ENCODE assay signal across 13 cellular contexts in the genomic region with DNA sequence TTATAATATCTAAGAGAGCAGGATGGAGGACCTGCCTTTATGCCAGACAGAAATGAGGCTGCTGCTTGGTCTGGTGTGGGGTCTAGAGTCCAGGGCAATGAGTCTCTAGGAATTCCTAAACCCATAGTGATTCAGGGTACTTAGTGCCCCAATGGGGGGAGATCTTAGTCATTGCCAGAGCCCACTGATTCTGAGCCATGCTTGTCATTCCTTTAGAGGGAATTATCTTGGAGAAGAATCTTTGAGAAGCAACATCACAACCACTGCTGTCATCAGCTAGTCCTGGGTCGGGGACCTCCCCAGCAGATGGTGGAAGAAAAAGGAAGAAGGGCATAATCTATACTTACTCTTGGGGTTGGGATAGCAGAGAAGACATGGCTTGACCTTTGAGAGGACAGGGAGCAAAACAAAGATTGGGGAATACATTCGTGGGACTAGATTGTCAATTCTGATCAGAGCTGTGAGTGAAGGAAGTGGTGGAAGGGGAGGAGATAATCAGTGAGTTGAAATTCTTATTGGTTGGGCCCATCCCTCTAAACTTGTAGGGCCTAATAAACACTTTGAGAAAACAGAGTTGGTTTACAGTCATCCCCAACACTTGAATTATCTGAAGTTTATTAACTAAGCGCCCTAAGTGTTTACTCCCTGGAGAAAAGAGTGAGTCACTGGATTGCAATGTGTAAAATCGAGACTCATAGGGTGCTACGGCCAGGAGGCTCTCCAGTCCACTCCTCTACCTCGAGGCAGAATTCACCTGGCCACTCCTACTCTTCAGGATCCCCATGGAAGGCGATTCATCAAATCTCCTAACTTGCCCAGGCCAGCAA. TPM values are rescaled to one million over a fixed set of nuclear protein-coding genes. Genes with fewer than 3 reads are reported as not detected.
DNase-seq lines count a peak whose midpoint lies in the region; FAIRE-seq and TF ChIP-seq lines count a peak whose summit lies in the region.
"Had no signal": no experiment of that assay in that cellular context is flagged by ENCODE, and none has a peak within 500 bp of the region (broad histone marks: within the 10 kb centered on the region; RNA-seq: fewer than 3 reads in every experiment).

No MANE protein-coding gene starts in this region.

- no peaks in the 10 kb centered on the region for H3K9me1 ChIP-seq in keratinocyte (ENCODE audit: control insufficient read depth, extremely low read depth, insufficient read depth, low read length)

- no peaks in the 10 kb centered on the region for H3K27me3 ChIP-seq in keratinocyte (ENCODE audit: control insufficient read depth, extremely low read depth, insufficient read depth, low read length)

- H3K79me2 ChIP-seq in keratinocyte (ENCODE audit: control insufficient read depth, insufficient read depth, low read length) = no peaks in the 10 kb centered on the region

- no peak overlapping the region for H3K4me3 ChIP-seq in keratinocyte (ENCODE audit: control insufficient read depth in 2 of 3, extremely low read depth in 1 of 3, insufficient read depth in 2 of 3, low read depth in 1 of 3, low read length in 3 of 3)
- H3K4me3 ChIP-seq: heart left ventricle had no signal

- H3K4me1 ChIP-seq in keratinocyte (ENCODE audit: control insufficient read depth, extremely low read depth, insufficient read depth, low read length) = peaks cover 39% of the 10 kb centered on the region
- H3K4me1 ChIP-seq: heart left ventricle had no signal

- no peak overlapping the region for H2AFZ ChIP-seq in keratinocyte (ENCODE audit: control insufficient read depth, low read length)

- peak overlapping the region; percentile 52 for H3K4me2 ChIP-seq in keratinocyte (ENCODE audit: control insufficient read depth, extremely low read depth, insufficient read depth, low read depth, low read length)

- no peaks in the 10 kb centered on the region for H3K36me3 ChIP-seq in keratinocyte (ENCODE audit: control insufficient read depth in 2 of 2, extremely low read depth in 1 of 2, insufficient read depth in 2 of 2, low read length in 2 of 2)
- H3K36me3 ChIP-seq: heart left ventricle had no signal

- FAIRE-seq in keratinocyte (lab: Jason Lieb, UNC) = peak; percentile 83
- FAIRE-seq: G401.6 had no signal

- DNase-seq in EH (ENCODE audit: low read depth) (peak; percentile 82), RPMI7951 (ENCODE audit: low read depth) (peak; percentile 41), keratinocyte (ENCODE audit: low read depth, low spot score) (peak; percentile 69), KG1 (lab: John Stamatoyannopoulos, UW) (no peak), amniotic stem cell (lab: John Stamatoyannopoulos, UW) (no peak)
- no peak for DNase-seq in stimulated activated CD8-positive, alpha-beta memory T cell treated with anti-CD3 and anti-CD28 coated beads, Interleukin-4, amount 100 ng/mL, for 48 hours
- DNase-seq: heart left ventricle, NCI-H1436 treated with DMSO at 0.1 percent for 48 hours had no signal

- dilution Hi-C loops in keratinocyte (cut with MboI; ENCODE audit: extremely low pct_ligation_motif_present, low sequenced_read_pairs) = no loop called here

- no peaks in the 10 kb centered on the region for H4K20me1 ChIP-seq in keratinocyte (ENCODE audit: control insufficient read depth, extremely low read depth, insufficient read depth, low read length)

- H3K27ac ChIP-seq in keratinocyte (ENCODE audit: control insufficient read depth, insufficient read depth, low read length) = peak overlapping the region; percentile 4
- H3K27ac ChIP-seq: heart left ventricle had no signal

- no peak for TF ChIP-seq CTCF in keratinocyte (optimal IDR thresholded peaks at IDR 0.05 in 1 of 3, IDR thresholded peaks at IDR 0.05 in 1 of 3, conservative IDR thresholded peaks at IDR 0.05 in 1 of 3; ENCODE audit: extremely low read depth in 1 of 3, insufficient read depth in 2 of 3, low read length in 3 of 3)

- no peaks in the 10 kb centered on the region for H3K9me3 ChIP-seq in keratinocyte (ENCODE audit: control insufficient read depth, low read depth, low read length)
- H3K9me3 ChIP-seq: heart left ventricle had no signal

- no peak overlapping the region for H3K9ac ChIP-seq in keratinocyte (ENCODE audit: control insufficient read depth, extremely low read depth, insufficient read depth, low read length)

RNA-seq across cellular contexts. Expression of a gene that starts 3.0 kb away (rescaled TPM):
- 0.12 TPM in 1 of 2 replicates, not detected in the other for total RNA-seq in RPMI7951 (2014; rRNA removed; shearing (Covaris generic))
- polyA plus RNA-seq in keratinocyte = 0.05 to 0.36 TPM (median 0.29 TPM) in 3 replicates
- 0.45 TPM for polyA plus RNA-seq in keratinocyte (2011; ENCODE audit: low read depth)
- polyA plus RNA-seq in keratinocyte (2011; cell fraction: cytosol; rRNA removed) = 0.04 and 0.06 TPM in 2 replicates
- polyA plus RNA-seq in keratinocyte (2011; cell fraction: nucleus; rRNA removed) = 0.04 TPM in 1 of 2 replicates, not detected in the other
- 0.07 and 0.25 TPM in 2 replicates for polyA plus RNA-seq in keratinocyte (2012; ENCODE audit: low replicate concordance)
- not detected in 3 replicates for polyA minus RNA-seq in keratinocyte
- not detected for polyA minus RNA-seq in keratinocyte (2011; cell fraction: cytosol; rRNA and poly(A)+ RNA removed)
- polyA minus RNA-seq in keratinocyte (2011; cell fraction: nucleus; rRNA and poly(A)+ RNA removed) = not detected in 2 replicates
- total RNA-seq: dermis microvascular lymphatic vessel endothelial cell, heart left ventricle, lung microvascular endothelial cell, omental fat pad had no signal
- polyA plus RNA-seq: adipose tissue, heart left ventricle had no signal

RNA-seq across cellular contexts. Expression of a gene that starts 15.0 kb away (rescaled TPM):
- total RNA-seq in RPMI7951 (2014; rRNA removed; shearing (Covaris generic)) = not detected in 2 replicates
- polyA plus RNA-seq in keratinocyte = 1.9 to 3.4 TPM (median 2.0 TPM) in 3 replicates
- polyA plus RNA-seq in keratinocyte (2011; ENCODE audit: low read depth) = 4.7 TPM
- polyA plus RNA-seq in keratinocyte (2011; cell fraction: cytosol; rRNA removed) = 1.9 and 2.8 TPM in 2 replicates
- 3.7 and 6.5 TPM in 2 replicates for polyA plus RNA-seq in keratinocyte (2011; cell fraction: nucleus; rRNA removed)
- 1.6 and 2.6 TPM in 2 replicates for polyA plus RNA-seq in keratinocyte (2012; ENCODE audit: low replicate concordance)
- polyA minus RNA-seq in keratinocyte = 0.43 to 3.5 TPM (median 3.0 TPM) in 3 replicates
- 0.77 TPM for polyA minus RNA-seq in keratinocyte (2011; cell fraction: cytosol; rRNA and poly(A)+ RNA removed)
- 3.3 and 4.4 TPM in 2 replicates for polyA minus RNA-seq in keratinocyte (2011; cell fraction: nucleus; rRNA and poly(A)+ RNA removed)
- total RNA-seq: dermis microvascular lymphatic vessel endothelial cell, heart left ventricle, lung microvascular endothelial cell, omental fat pad had no signal

RNA-seq across cellular contexts. Expression of a gene that starts 21.7 kb away (rescaled TPM):
- not detected in 2 replicates for total RNA-seq in RPMI7951 (2014; rRNA removed; shearing (Covaris generic))
- not detected in 3 replicates for polyA plus RNA-seq in keratinocyte
- not detected for polyA plus RNA-seq in keratinocyte (2011; ENCODE audit: low read depth)
- not detected in 2 replicates for polyA plus RNA-seq in keratinocyte (2011; cell fraction: cytosol; rRNA removed)
- not detected in 2 replicates for polyA plus RNA-seq in keratinocyte (2011; cell fraction: nucleus; rRNA removed)
- polyA plus RNA-seq in keratinocyte (2012; ENCODE audit: low replicate concordance) = not detected in 2 replicates
- polyA minus RNA-seq in keratinocyte = not detected in 3 replicates
- not detected for polyA minus RNA-seq in keratinocyte (2011; cell fraction: cytosol; rRNA and poly(A)+ RNA removed)
- polyA minus RNA-seq in keratinocyte (2011; cell fraction: nucleus; rRNA and poly(A)+ RNA removed) = not detected in 2 replicates
- total RNA-seq: dermis microvascular lymphatic vessel endothelial cell, heart left ventricle, lung microvascular endothelial cell, omental fat pad had no signal
- polyA plus RNA-seq: adipose tissue, heart left ventricle had no signal

RNA-seq across cellular contexts. Expression of a gene that starts 35.2 kb away (rescaled TPM):
- 3.3 and 4.8 TPM in 2 replicates for total RNA-seq in RPMI7951 (2014; rRNA removed; shearing (Covaris generic))
- polyA plus RNA-seq in keratinocyte = 0.09 to 0.22 TPM (median 0.12 TPM) in 3 replicates
- polyA plus RNA-seq in keratinocyte (2011; ENCODE audit: low read depth) = 4.6 TPM
- 0.07 and 0.12 TPM in 2 replicates for polyA plus RNA-seq in keratinocyte (2011; cell fraction: cytosol; rRNA removed)
- polyA plus RNA-seq in keratinocyte (2011; cell fraction: nucleus; rRNA removed) = 1.0 TPM in 2 replicates
- polyA plus RNA-seq in keratinocyte (2012; ENCODE audit: low replicate concordance) = 0.10 and 4.8 TPM in 2 replicates
- polyA minus RNA-seq in keratinocyte = 0.20 to 0.29 TPM in 2 of 3 replicates, not detected in the other
- polyA minus RNA-seq in keratinocyte (2011; cell fraction: cytosol; rRNA and poly(A)+ RNA removed) = not detected
- 0.63 TPM in 1 of 2 replicates, not detected in the other for polyA minus RNA-seq in keratinocyte (2011; cell fraction: nucleus; rRNA and poly(A)+ RNA removed)
- total RNA-seq: dermis microvascular lymphatic vessel endothelial cell, heart left ventricle, lung microvascular endothelial cell had no signal

RNA-seq across cellular contexts. Expression of a gene that starts 49.9 kb away (rescaled TPM):
- total RNA-seq in RPMI7951 (2014; rRNA removed; shearing (Covaris generic)) = 0.20 and 0.36 TPM in 2 replicates
- polyA plus RNA-seq in keratinocyte = 0.49 to 1.7 TPM (median 0.96 TPM) in 3 replicates
- 39.4 TPM for polyA plus RNA-seq in keratinocyte (2011; ENCODE audit: low read depth)
- polyA plus RNA-seq in keratinocyte (2011; cell fraction: cytosol; rRNA removed) = 0.87 and 0.90 TPM in 2 replicates
- polyA plus RNA-seq in keratinocyte (2011; cell fraction: nucleus; rRNA removed) = 1.4 and 2.9 TPM in 2 replicates
- 0.80 and 78.3 TPM in 2 replicates for polyA plus RNA-seq in keratinocyte (2012; ENCODE audit: low replicate concordance)
- polyA minus RNA-seq in keratinocyte = 0.66 to 4.6 TPM (median 0.77 TPM) in 3 replicates
- not detected for polyA minus RNA-seq in keratinocyte (2011; cell fraction: cytosol; rRNA and poly(A)+ RNA removed)
- 1.5 and 3.5 TPM in 2 replicates for polyA minus RNA-seq in keratinocyte (2011; cell fraction: nucleus; rRNA and poly(A)+ RNA removed)
- total RNA-seq: dermis microvascular lymphatic vessel endothelial cell, heart left ventricle, lung microvascular endothelial cell had no signal

Comparison
In these comparisons a context has a peak if more than half of its experiments do, and no peak if none do; other contexts are left out.
1. DNase-seq: peak in EH (single experiment), RPMI7951 (single experiment) and keratinocyte (single experiment); none in KG1 (single experiment), stimulated activated CD8-positive, alpha-beta memory T cell treated with anti-CD3 and anti-CD28 coated beads, Interleukin-4, amount 100 ng/mL, for 48 hours (single experiment) and amniotic stem cell (single experiment).